ENCODE assay signal across 27 cellular contexts in genomic region chr11:109378049-109378448, GRCh38. TPM values are rescaled to one million over a fixed set of nuclear protein-coding genes. Genes with fewer than 3 reads are reported as not detected.
"Had no signal": no experiment of that assay in that cellular context is flagged by ENCODE, and none has a peak within 500 bp of the region (broad histone marks: within the 10 kb centered on the region; RNA-seq: fewer than 3 reads in every experiment).

No MANE protein-coding gene starts in this region.

- H3K27me3 ChIP-seq: esophagus squamous epithelium, gastrocnemius medialis, heart left ventricle, hepatocyte, left lung, neural progenitor cell, stomach, thyroid gland, vagina had no signal

- DNase-seq: dermis blood vessel endothelial cell; effector memory CD4-positive, alpha-beta T cell; erythroblast; esophagus squamous epithelium; foreskin fibroblast; gastrocnemius medialis; heart left ventricle; kidney; left lung; lower lobe of right lung; naive B cell; stimulated activated CD4-positive, alpha-beta T cell treated with anti-CD3 and anti-CD28 coated beads, Interleukin-2, amount 100 ng/mL, for 24 hours; stimulated activated CD4-positive, alpha-beta T cell treated with anti-CD3 and anti-CD28 coated beads, Interleukin-4, amount 100 ng/mL, for 24 hours; stimulated activated naive CD4-positive, alpha-beta T cell treated with Interleukin-2 at 50 U/mL for 16 hours; stomach; thyroid gland; trophoblast cell had no signal

- H3K27ac ChIP-seq: coronary artery, esophagus squamous epithelium, gastrocnemius medialis, heart left ventricle, hepatocyte, left lung, lower lobe of right lung, neural progenitor cell, parathyroid adenoma, stomach, thyroid gland, vagina had no signal

- H3K36me3 Mint-ChIP-seq: naive B cell; natural killer cell treated with Interleukin-12 subunit alpha and Interleukin-12 subunit beta and Interleukin-15 and Interleukin-18, amount 100 ng/mL, for 72 hours; neural progenitor cell; stimulated activated effector memory CD8-positive, alpha-beta T cell treated with anti-CD3 and anti-CD28 coated beads, Interleukin-12 subunit alpha, Interleukin-12 subunit beta, amount 100 ng/mL, for 72 hours had no signal

- H3K27ac Mint-ChIP-seq: naive B cell; natural killer cell treated with Interleukin-12 subunit alpha and Interleukin-12 subunit beta and Interleukin-15 and Interleukin-18, amount 100 ng/mL, for 72 hours; neural progenitor cell; progenitor cell of endocrine pancreas; stimulated activated effector memory CD8-positive, alpha-beta T cell treated with anti-CD3 and anti-CD28 coated beads, Interleukin-12 subunit alpha, Interleukin-12 subunit beta, amount 100 ng/mL, for 72 hours had no signal

- H3K4me3 ChIP-seq: coronary artery, esophagus squamous epithelium, gastrocnemius medialis, heart left ventricle, hepatocyte, left lung, lower lobe of right lung, neural progenitor cell, stomach, thyroid gland, vagina had no signal

- H3K4me1 Mint-ChIP-seq: naive B cell; stimulated activated effector memory CD8-positive, alpha-beta T cell treated with anti-CD3 and anti-CD28 coated beads, Interleukin-12 subunit alpha, Interleukin-12 subunit beta, amount 100 ng/mL, for 72 hours had no signal

- ATAC-seq: gastrocnemius medialis; left lung; lower lobe of right lung; natural killer cell treated with Interleukin-12 subunit alpha and Interleukin-12 subunit beta and Interleukin-15 and Interleukin-18, amount 100 ng/mL, for 72 hours; stimulated activated effector memory CD8-positive, alpha-beta T cell treated with anti-CD3 and anti-CD28 coated beads, Interleukin-12 subunit alpha, Interleukin-12 subunit beta, amount 100 ng/mL, for 72 hours had no signal

- H2AFZ ChIP-seq: hepatocyte, neural progenitor cell, parathyroid adenoma had no signal

- H3K36me3 ChIP-seq: esophagus squamous epithelium, gastrocnemius medialis, heart left ventricle, left lung, lower lobe of right lung, neural progenitor cell, stomach, thyroid gland, vagina had no signal

- H3K4me3 Mint-ChIP-seq: naive B cell; natural killer cell treated with Interleukin-12 subunit alpha and Interleukin-12 subunit beta and Interleukin-15 and Interleukin-18, amount 100 ng/mL, for 72 hours; neural progenitor cell; stimulated activated effector memory CD8-positive, alpha-beta T cell treated with anti-CD3 and anti-CD28 coated beads, Interleukin-12 subunit alpha, Interleukin-12 subunit beta, amount 100 ng/mL, for 72 hours had no signal

- H3K9me3 Mint-ChIP-seq: natural killer cell treated with Interleukin-12 subunit alpha and Interleukin-12 subunit beta and Interleukin-15 and Interleukin-18, amount 100 ng/mL, for 72 hours; neural progenitor cell had no signal

- H3K9me3 ChIP-seq: esophagus squamous epithelium, gastrocnemius medialis, heart left ventricle, left lung, lower lobe of right lung, stomach, thyroid gland, vagina had no signal

- H3K9ac ChIP-seq: neural progenitor cell, parathyroid adenoma had no signal

- H3K4me1 ChIP-seq: esophagus squamous epithelium, gastrocnemius medialis, left lung, lower lobe of right lung, neural progenitor cell, parathyroid adenoma, thyroid gland, vagina had no signal

- H3K4me2 ChIP-seq: hepatocyte, neural progenitor cell had no signal

RNA-seq across cellular contexts. Expression of gene C11orf87, which starts 43.9 kb away (rescaled TPM):
- total RNA-seq: dermis blood vessel endothelial cell; gastrocnemius medialis; kidney; left lung; mononuclear cell; natural killer cell treated with Interleukin-12 subunit alpha and Interleukin-12 subunit beta and Interleukin-15 and Interleukin-18, amount 100 ng/mL, for 72 hours; subcutaneous adipose tissue; thyroid gland; vagina had no signal
- polyA plus RNA-seq: hepatocyte had no signal
